12 cellular contexts compared by ENCODE assay signal in the genomic region with DNA sequence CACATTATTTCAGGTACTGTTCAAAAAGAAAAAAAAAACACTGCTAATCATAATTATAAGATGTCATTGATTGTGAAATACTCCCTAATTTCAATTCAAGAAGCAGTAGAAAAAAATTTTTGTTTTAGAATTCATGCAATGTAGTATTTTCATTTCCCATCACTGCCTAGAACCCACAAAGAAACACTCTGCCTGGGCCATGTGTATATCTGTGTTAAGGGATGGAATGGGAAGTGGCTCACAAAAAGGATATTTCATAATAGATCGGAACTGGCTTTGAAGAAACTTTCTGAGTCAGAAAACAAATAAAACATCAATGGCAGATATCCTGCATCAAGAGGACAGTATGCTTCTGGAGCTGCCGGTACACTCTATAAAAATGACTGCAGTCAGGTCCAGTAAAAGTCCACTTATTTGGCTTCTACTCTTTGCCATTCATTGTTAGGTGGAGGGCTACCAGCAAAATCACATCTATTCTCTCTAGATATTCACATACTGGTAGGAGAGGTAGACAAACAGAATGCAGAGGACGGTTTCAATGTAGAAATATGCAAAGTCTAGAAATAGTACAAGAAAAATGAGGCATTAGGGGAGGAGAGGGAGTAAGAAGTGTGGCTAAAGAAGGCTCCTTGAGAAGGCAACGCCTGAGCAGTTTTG.
A peak's percentile ranks its signal among the peaks of the same experiment; 100 is the strongest.
DNase-seq lines count a peak whose midpoint lies in the region; ATAC-seq and TF ChIP-seq lines count a peak whose summit lies in the region.
"Had no signal": no experiment of that assay in that cellular context is flagged by ENCODE, and none has a peak within 500 bp of the region (broad histone marks: within the 10 kb centered on the region; RNA-seq: fewer than 3 reads in every experiment).

No MANE protein-coding gene starts in this region.

- WGBS in upper lobe of left lung, 2 donors = 30 to 47% methylated on average over 4 of the region's 4 CpGs

- DNase-seq in left ventricle myocardium superior (no peak), left ventricle myocardium inferior (no peak), SIG-M5 (lab: John Stamatoyannopoulos, UW) (peak; percentile 86), fibroblast of mammary gland (ENCODE audit: low read depth) (peak; percentile 87), upper lobe of left lung (no peak), activated T-cell treated with anti-CD3 and anti-CD28 coated beads for 4 hours (no peak)
- DNase-seq: ACHN had no signal

- no peak for TF ChIP-seq CTCF in left ventricle myocardium inferior (IDR thresholded peaks at IDR 0.05; ENCODE audit: borderline replicate concordance)
- no peak for TF ChIP-seq CTCF in fibroblast of mammary gland (conservative IDR thresholded peaks at IDR 0.05; ENCODE audit: control insufficient read depth, insufficient read depth, low read depth, low read length)
- TF ChIP-seq CTCF in upper lobe of left lung (IDR thresholded peaks at IDR 0.05) = no peak

- H3K4me1 ChIP-seq in left ventricle myocardium inferior = peaks cover 26% of the 10 kb centered on the region
- peaks cover 8 to 24% (median 16%) of the 10 kb centered on the region in 4 donors for H3K4me1 ChIP-seq in upper lobe of left lung

- ATAC-seq in left ventricle myocardium superior (peak; percentile 42), upper lobe of left lung (ENCODE audit: low FRiP score in 2 of 2) (peak; percentile 34 to 68), HG02759 (IDR thresholded peaks at IDR 0.05; ENCODE audit: unreplicated experiment) (no peak), HG02884 (IDR thresholded peaks at IDR 0.05; ENCODE audit: unreplicated experiment) (no peak)

- no peaks in the 10 kb centered on the region for H3K9me3 ChIP-seq in left ventricle myocardium inferior (replicated peaks)
- H3K9me3 ChIP-seq in upper lobe of left lung = no peaks in the 10 kb centered on the region
- H3K9me3 ChIP-seq: esophagus muscularis mucosa, vagina had no signal

- no peak overlapping the region for H3K4me3 ChIP-seq in left ventricle myocardium inferior
- no peak overlapping the region for H3K4me3 ChIP-seq in fibroblast of mammary gland (ENCODE audit: control insufficient read depth, low read depth, low read length)
- no peak overlapping the region for H3K4me3 ChIP-seq in upper lobe of left lung
- H3K4me3 ChIP-seq: esophagus muscularis mucosa, lung, vagina had no signal

- no peak for TF ChIP-seq EP300 in upper lobe of left lung (IDR thresholded peaks at IDR 0.05)

- H3K36me3 ChIP-seq in left ventricle myocardium inferior (no peaks in the 10 kb centered on the region), upper lobe of left lung (no peaks in the 10 kb centered on the region)
- H3K36me3 ChIP-seq: esophagus muscularis mucosa, vagina had no signal

- TF ChIP-seq POLR2A in upper lobe of left lung (IDR thresholded peaks at IDR 0.05) = peak in 1 of 4 donors; percentile 8

- H3K27me3 ChIP-seq in left ventricle myocardium inferior (ENCODE audit: low read depth) (no peaks in the 10 kb centered on the region), upper lobe of left lung (no peaks in the 10 kb centered on the region)
- H3K27me3 ChIP-seq: esophagus muscularis mucosa, vagina had no signal

- no peak overlapping the region for H3K27ac ChIP-seq in left ventricle myocardium inferior (replicated peaks)
- peak overlapping the region in 2 of 4 donors; percentile 7 to 42 for H3K27ac ChIP-seq in upper lobe of left lung
- H3K27ac ChIP-seq: esophagus muscularis mucosa, vagina had no signal

- intact Hi-C loops in left ventricle myocardium superior (cut with micrococcal nuclease) = no loop called here
- intact Hi-C loops in left ventricle myocardium inferior (cut with micrococcal nuclease) = no loop called here

Comparison
In these comparisons a context has a peak if more than half of its experiments do, and no peak if none do; other contexts are left out.
1. ATAC-seq: peak in left ventricle myocardium superior (single experiment) and upper lobe of left lung (2 of 2); none in HG02759 (single experiment) and HG02884 (single experiment).
2. DNase-seq: peak in SIG-M5 (single experiment) and fibroblast of mammary gland (single experiment); none in left ventricle myocardium superior (single experiment), left ventricle myocardium inferior (single experiment), upper lobe of left lung (0 of 2) and activated T-cell treated with anti-CD3 and anti-CD28 coated beads for 4 hours (single experiment).